ENCODE assay signal across 1 cellular context in genomic region chr1:47439151-47440051, GRCh38.
TF ChIP-seq lines count a peak whose summit lies in the region.

No MANE protein-coding gene starts in this region.

TF ChIP-seq in SK-N-SH, 30 proteins besides CTCF, POLR2A, EP300 and RAD21 (continued from another document):
- no peak for TF ChIP-seq PBX3 (IDR thresholded peaks at IDR 0.05)
TF ChIP-seq in SK-N-SH: peak in this region for 0.
